ENCODE assay signal across 10 cellular contexts in genomic region chr2:28338754-28339325, GRCh38. TPM values are rescaled to one million over a fixed set of nuclear protein-coding genes. Genes with fewer than 3 reads are reported as not detected.
DNase-seq lines count a peak whose midpoint lies in the region; ATAC-seq and TF ChIP-seq lines count a peak whose summit lies in the region.
"Had no signal": no experiment of that assay in that cellular context is flagged by ENCODE, and none has a peak within 500 bp of the region (broad histone marks: within the 10 kb centered on the region; RNA-seq: fewer than 3 reads in every experiment).

No MANE protein-coding gene starts in this region.

- peak; percentile 7 for ATAC-seq in activated T-helper 17 cell treated with anti-CD3 and anti-CD28 coated beads, Interleukin-2, amount 50 U/mL, for 72 hours (replicated peaks)
- ATAC-seq in right cardiac atrium (no peak), HG03354 (IDR thresholded peaks at IDR 0.05; ENCODE audit: poor library complexity, severe bottlenecking, unreplicated experiment) (no peak)

- in situ Hi-C loops in GM13977 (cut with MboI; ENCODE audit: low pct_unique_long_range_greater_than_20kb, low sequenced_read_pairs, unreplicated experiment) = no loop called here

- H3K27ac Mint-ChIP-seq in activated T-helper 17 cell treated with anti-CD3 and anti-CD28 coated beads, Interleukin-2, amount 50 U/mL, for 72 hours = peak overlapping the region; percentile 25

- WGBS in right cardiac atrium = 79% methylated on average over 9 of the region's 9 CpGs

- no peaks in the 10 kb centered on the region for H3K36me3 ChIP-seq in rectal smooth muscle tissue (ENCODE audit: control insufficient read depth, insufficient read depth, low read length)

- H3K27ac ChIP-seq in right cardiac atrium (ENCODE audit: low read length) (peak overlapping the region; percentile 76), rectal smooth muscle tissue (ENCODE audit: low read depth, low read length) (peak overlapping the region; percentile 30)

- peaks cover 6% of the 10 kb centered on the region for H3K36me3 Mint-ChIP-seq in activated T-helper 17 cell treated with anti-CD3 and anti-CD28 coated beads, Interleukin-2, amount 50 U/mL, for 72 hours (ENCODE audit: low read depth)

- no peak for TF ChIP-seq CTCF in GM13977 (IDR thresholded peaks at IDR 0.05; ENCODE audit: extremely low read depth, insufficient read depth, missing control alignments)

- H3K27me3 ChIP-seq in right cardiac atrium (ENCODE audit: control insufficient read depth, insufficient read depth) (no peaks in the 10 kb centered on the region), rectal smooth muscle tissue (ENCODE audit: control insufficient read depth, insufficient read depth, low read length) (no peaks in the 10 kb centered on the region)

- H3K9me3 ChIP-seq in right cardiac atrium (ENCODE audit: control insufficient read depth, low read length) = no peaks in the 10 kb centered on the region

- DNase-seq in ELF-1 (ENCODE audit: low read depth, low spot score) = peak; percentile 77
- peak in 1 of 3 donors; percentile 58 for DNase-seq in right cardiac atrium
- DNase-seq in globus pallidus (ENCODE audit: low spot score) = no peak
- no peak for DNase-seq in NCI-H446 (lab: John Stamatoyannopoulos, UW)
- DNase-seq in GM13977 (ENCODE audit: low spot score) = no peak
- DNase-seq: activated CD4-positive, CD25-positive, alpha-beta regulatory T cell; NCI-H1092 treated with DMSO at 0.1 percent for 48 hours had no signal

- peaks cover 13% of the 10 kb centered on the region for H3K4me1 Mint-ChIP-seq in activated T-helper 17 cell treated with anti-CD3 and anti-CD28 coated beads, Interleukin-2, amount 50 U/mL, for 72 hours

- H3K9ac ChIP-seq in rectal smooth muscle tissue (ENCODE audit: low read length) = no peak overlapping the region

- H3K4me3 Mint-ChIP-seq in activated T-helper 17 cell treated with anti-CD3 and anti-CD28 coated beads, Interleukin-2, amount 50 U/mL, for 72 hours = no peak overlapping the region

- no peaks in the 10 kb centered on the region for H3K27me3 Mint-ChIP-seq in activated T-helper 17 cell treated with anti-CD3 and anti-CD28 coated beads, Interleukin-2, amount 50 U/mL, for 72 hours

- no peak overlapping the region for H3K4me3 ChIP-seq in right cardiac atrium (ENCODE audit: low read length)
- no peak overlapping the region for H3K4me3 ChIP-seq in rectal smooth muscle tissue (ENCODE audit: low read length)

- peaks cover 16% of the 10 kb centered on the region for H3K4me1 ChIP-seq in right cardiac atrium (ENCODE audit: control insufficient read depth, insufficient read depth, low read length)
- peaks cover 9% of the 10 kb centered on the region for H3K4me1 ChIP-seq in rectal smooth muscle tissue (ENCODE audit: control insufficient read depth, insufficient read depth, low read length)

- intact Hi-C loops in right cardiac atrium (cut with DNase I) = loop anchor here in 1 of 4 donors (5.0 kb wide), 1 partner anchor 53 kb away; the partner anchor contains the start of gene FOSL2

- H3K9me3 Mint-ChIP-seq in activated T-helper 17 cell treated with anti-CD3 and anti-CD28 coated beads, Interleukin-2, amount 50 U/mL, for 72 hours = no peaks in the 10 kb centered on the region

RNA-seq across cellular contexts. Expression of gene FOSL2, which starts 53.8 kb away (rescaled TPM):
- 100 to 1,000 TPM in 1 of 2 donors, 10 to 100 TPM in 1; 90.9 to 214 TPM for total RNA-seq in activated T-helper 17 cell treated with anti-CD3 and anti-CD28 coated beads, Interleukin-2, amount 50 U/mL, for 72 hours
- total RNA-seq in right cardiac atrium = 100 to 1,000 TPM in 1 of 4 donors, 10 to 100 TPM in 3; 38.9 to 128 (median 56.6) TPM
- polyA plus RNA-seq in right cardiac atrium = 46.4 TPM
